11 cellular contexts compared by ENCODE assay signal in genomic region chr14:106378191-106378590, GRCh38.
DNase-seq lines count a peak whose midpoint lies in the region; ATAC-seq and TF ChIP-seq lines count a peak whose summit lies in the region.
"Had no signal": no experiment of that assay in that cellular context is flagged by ENCODE, and none has a peak within 500 bp of the region (broad histone marks: within the 10 kb centered on the region; RNA-seq: fewer than 3 reads in every experiment).

No MANE protein-coding gene starts in this region.

- no peak overlapping the region for H3K4me3 Mint-ChIP-seq in activated T-cell treated with anti-CD3 and anti-CD28 coated beads, Interleukin-2, amount 50 U/mL, for 4 hours

- H3K9me2 ChIP-seq in OCI-LY1 (ENCODE audit: low read depth, low read length) (no peaks in the 10 kb centered on the region), PC-3 (replicated peaks; ENCODE audit: low read length) (no peaks in the 10 kb centered on the region)

- no peaks in the 10 kb centered on the region for H3K9me3 Mint-ChIP-seq in activated T-cell treated with anti-CD3 and anti-CD28 coated beads, Interleukin-2, amount 50 U/mL, for 4 hours

- ATAC-seq in activated T-cell treated with anti-CD3 and anti-CD28 coated beads, Interleukin-2, amount 50 U/mL, for 4 hours: peak in 1 of 2 donors; percentile 43
- no peak for ATAC-seq in GM18868 (IDR thresholded peaks at IDR 0.05; ENCODE audit: unreplicated experiment)
- ATAC-seq in PC-3: no peak
- ATAC-seq in GM18907 (IDR thresholded peaks at IDR 0.05; ENCODE audit: unreplicated experiment): no peak
- ATAC-seq: heart right ventricle had no signal

- H3K9ac ChIP-seq in OCI-LY1 (ENCODE audit: low read length) (no peak overlapping the region), PC-3 (ENCODE audit: low read length) (no peak overlapping the region)

- no peak overlapping the region for H3K4me2 ChIP-seq in OCI-LY1 (ENCODE audit: low read length)
- no peak overlapping the region for H3K4me2 ChIP-seq in PC-3 (ENCODE audit: low read length)

- H3K27me3 ChIP-seq in OCI-LY1 (ENCODE audit: insufficient read depth, low read length) (no peaks in the 10 kb centered on the region), PC-3 (ENCODE audit: low read length) (no peaks in the 10 kb centered on the region)
- H3K27me3 ChIP-seq: ascending aorta, right lobe of liver had no signal

- no peaks in the 10 kb centered on the region for H3F3A ChIP-seq in OCI-LY1 (ENCODE audit: insufficient read depth, low read length)
- no peaks in the 10 kb centered on the region for H3F3A ChIP-seq in PC-3 (ENCODE audit: low read length, unreplicated experiment)

- CTCF ChIA-PET in PC-3 (lab: Charles Lee): no interaction called here

- no TSS peak for BruUV-seq in PC-3 (replicated peaks; lab: Mats Ljungman, UMichigan)

- H3K36me3 ChIP-seq in OCI-LY1 (ENCODE audit: insufficient read depth, low read length) (no peaks in the 10 kb centered on the region), PC-3 (ENCODE audit: low read depth, low read length) (no peaks in the 10 kb centered on the region)
- H3K36me3 ChIP-seq: ascending aorta, heart right ventricle, right lobe of liver had no signal

- intact Hi-C loops in PC-3 (cut with micrococcal nuclease): no loop called here

- H2AFZ ChIP-seq in OCI-LY1 (ENCODE audit: low read length) (no peak overlapping the region), PC-3 (ENCODE audit: low read length) (no peak overlapping the region)

- POLR2A ChIA-PET in PC-3 (lab: Charles Lee; ENCODE audit: unreplicated experiment): no interaction called here

- H3K4me1 Mint-ChIP-seq in activated T-cell treated with anti-CD3 and anti-CD28 coated beads, Interleukin-2, amount 50 U/mL, for 4 hours (ENCODE audit: low read depth): peaks cover 16% of the 10 kb centered on the region

- H3K4me1 ChIP-seq in OCI-LY1 (ENCODE audit: insufficient read depth, low read length, severe bottlenecking): peaks cover 9% of the 10 kb centered on the region
- no peaks in the 10 kb centered on the region for H3K4me1 ChIP-seq in PC-3 (ENCODE audit: insufficient read depth, low read length)
- H3K4me1 ChIP-seq: ascending aorta, right lobe of liver had no signal

- H3K4me3 ChIP-seq in GM12864 (ENCODE audit: low read depth, low read length) (no peak overlapping the region), OCI-LY1 (ENCODE audit: low read depth, low read length, poor library complexity, severe bottlenecking) (no peak overlapping the region), PC-3 (ENCODE audit: low read length) (no peak overlapping the region)
- H3K4me3 ChIP-seq: ascending aorta, heart right ventricle, right lobe of liver had no signal

- no peaks in the 10 kb centered on the region for H4K20me1 ChIP-seq in OCI-LY1 (ENCODE audit: insufficient read depth, low read length)
- H4K20me1 ChIP-seq in PC-3 (ENCODE audit: low read length): no peaks in the 10 kb centered on the region

- H3K27me3 Mint-ChIP-seq in activated T-cell treated with anti-CD3 and anti-CD28 coated beads, Interleukin-2, amount 50 U/mL, for 4 hours (ENCODE audit: low read depth): peaks cover 32% of the 10 kb centered on the region

- H3K9me3 ChIP-seq in OCI-LY1 (ENCODE audit: low read length) (no peaks in the 10 kb centered on the region), PC-3 (ENCODE audit: low read length) (0 out of 2 replicates have a peak, but pooled peaks cover 4% of the 10 kb centered on the region)
- H3K9me3 ChIP-seq: ascending aorta, heart right ventricle, right lobe of liver had no signal

- H3K79me2 ChIP-seq in OCI-LY1 (ENCODE audit: insufficient read depth, low read length) (no peaks in the 10 kb centered on the region), PC-3 (ENCODE audit: low read length) (no peaks in the 10 kb centered on the region)

- no peaks in the 10 kb centered on the region for H3K36me3 Mint-ChIP-seq in activated T-cell treated with anti-CD3 and anti-CD28 coated beads, Interleukin-2, amount 50 U/mL, for 4 hours (ENCODE audit: insufficient read depth)

- no peak overlapping the region for H3K27ac ChIP-seq in OCI-LY1 (ENCODE audit: low read depth, low read length, poor library complexity, severe bottlenecking)
- no peak overlapping the region for H3K27ac ChIP-seq in PC-3 (ENCODE audit: low read length)
- H3K27ac ChIP-seq: ascending aorta, heart right ventricle, right lobe of liver had no signal

- no peak for DNase-seq in GM12864 (ENCODE audit: low read depth)
- DNase-seq in activated T-cell treated with anti-CD3 and anti-CD28 coated beads, Interleukin-2, amount 50 U/mL, for 4 hours: peak; percentile 18
- DNase-seq in stimulated activated CD4-positive, alpha-beta T cell treated with anti-CD3 and anti-CD28 coated beads, Interleukin-1b, Interleukin-23, amount 100 ng/mL, for 48 hours: peak; percentile 46
- no peak for DNase-seq in PC-3
- DNase-seq: heart right ventricle, mammary epithelial cell, right lobe of liver had no signal

- TF ChIP-seq CTCF in GM12864 (IDR thresholded peaks at IDR 0.05; ENCODE audit: low read depth, low read length, missing control alignments) (peak; percentile 78), OCI-LY1 (IDR thresholded peaks at IDR 0.05; ENCODE audit: low read length) (peak; percentile 80), PC-3 (conservative IDR thresholded peaks at IDR 0.05; ENCODE audit: low read depth, low read length) (no peak)

Comparison
In these comparisons a context has a peak if more than half of its experiments do, and no peak if none do; other contexts are left out.
1. DNase-seq: peak in activated T-cell treated with anti-CD3 and anti-CD28 coated beads, Interleukin-2, amount 50 U/mL, for 4 hours (single experiment) and stimulated activated CD4-positive, alpha-beta T cell treated with anti-CD3 and anti-CD28 coated beads, Interleukin-1b, Interleukin-23, amount 100 ng/mL, for 48 hours (single experiment); none in GM12864 (single experiment) and PC-3 (single experiment).